In the genomic region with DNA sequence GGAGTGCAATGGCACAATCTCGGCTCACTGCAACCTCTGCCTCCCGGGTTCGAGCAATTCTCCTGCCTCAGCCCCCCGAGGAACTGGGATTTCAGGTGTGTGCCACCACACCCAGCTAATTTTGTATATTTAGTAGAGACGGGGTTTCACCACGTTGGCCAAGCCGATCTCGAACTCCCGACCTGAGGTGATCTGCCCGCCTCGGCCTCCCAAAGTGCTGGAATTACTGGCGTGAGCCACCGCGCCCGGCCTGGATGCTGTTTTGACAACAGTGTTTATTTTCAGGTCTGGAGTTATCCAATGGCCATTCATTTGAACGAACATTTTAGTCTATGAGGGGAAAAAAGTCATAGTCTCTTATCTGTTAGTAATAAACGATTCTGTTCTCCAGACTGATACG, we compare ENCODE assay signal across 8 cellular contexts. TPM values are rescaled to one million over a fixed set of nuclear protein-coding genes. Genes with fewer than 3 reads are reported as not detected.
DNase-seq lines count a peak whose midpoint lies in the region; ATAC-seq and TF ChIP-seq lines count a peak whose summit lies in the region.
"Not testable (repeated sequence)": the region's sequence is repeated elsewhere in the genome, so short reads cannot be mapped to it uniquely, and the experiment has no call there.

No MANE protein-coding gene starts in this region.

- H3K4me3 ChIP-seq in NT2/D1 (ENCODE audit: insufficient read length, low read depth) (peak overlapping the region; percentile 84), adipocyte (ENCODE audit: low read length) (peak overlapping the region; percentile 84), endocrine pancreas (ENCODE audit: control insufficient read depth, insufficient read depth, low read length) (peak overlapping the region; percentile 79), osteoblast (ENCODE audit: insufficient read depth, low read length) (peak overlapping the region; percentile 86), subcutaneous abdominal adipose tissue (ENCODE audit: low read depth in 1 of 5, low read length in 5 of 5) (peak overlapping the region in 2 of 5 donors; percentile 75 to 87)

- H3K4me1 ChIP-seq in NT2/D1 (ENCODE audit: insufficient read depth, insufficient read length); adipocyte (ENCODE audit: control insufficient read depth, insufficient read depth, low read length); endocrine pancreas (ENCODE audit: control insufficient read depth, insufficient read depth, low read length); osteoblast (ENCODE audit: insufficient read depth, low read length): not testable (repeated sequence)
- H3K4me1 ChIP-seq in subcutaneous abdominal adipose tissue (ENCODE audit: control insufficient read depth in 5 of 5, insufficient read depth in 5 of 5, low read length in 5 of 5), result peaks cover 0 to 19% (median 14%) of the 10 kb centered on the region in 5 donors

- H3K27me3 Mint-ChIP-seq in CD4-positive, alpha-beta T cell, result peaks cover 34% of the 10 kb centered on the region
- H3K27me3 Mint-ChIP-seq in mesothelial cell of epicardium (ENCODE audit: low read depth), result not testable (repeated sequence)

- intact Hi-C loops in CD4-positive, alpha-beta T cell (cut with DNase I, micrococcal nuclease); left ventricle myocardium superior (cut with micrococcal nuclease): not testable (repeated sequence)

- H3K27ac Mint-ChIP-seq in CD4-positive, alpha-beta T cell, result not testable (repeated sequence)
- peak overlapping the region; percentile 94 for H3K27ac Mint-ChIP-seq in mesothelial cell of epicardium

- POLR2A ChIA-PET in CD4-positive, alpha-beta T cell (lab: Charles Lee), result not testable (repeated sequence)

- not testable (repeated sequence) for H3K9me3 ChIP-seq in CD4-positive, alpha-beta T cell (ENCODE audit: control insufficient read depth, low read length); NT2/D1 (ENCODE audit: insufficient read depth, low read length); adipocyte (ENCODE audit: control insufficient read depth, low read length); endocrine pancreas (ENCODE audit: control insufficient read depth, low read length); osteoblast (ENCODE audit: low read depth, low read length); subcutaneous abdominal adipose tissue (ENCODE audit: control insufficient read depth in 5 of 5, low read length in 5 of 5)

- H3K27ac ChIP-seq in CD4-positive, alpha-beta T cell (ENCODE audit: low read depth, low read length); osteoblast (ENCODE audit: low read depth, low read length): not testable (repeated sequence)
- H3K27ac ChIP-seq in subcutaneous abdominal adipose tissue (ENCODE audit: low read depth, low read length), result peak overlapping the region; percentile 4

- not testable (repeated sequence) for H3K9me3 Mint-ChIP-seq in CD4-positive, alpha-beta T cell; mesothelial cell of epicardium

- peak overlapping the region; percentile 64 for H2AFZ ChIP-seq in osteoblast (ENCODE audit: low read length)

- H3K36me3 ChIP-seq in NT2/D1 (ENCODE audit: insufficient read depth, insufficient read length, low read length), result peaks cover 48% of the 10 kb centered on the region
- H3K36me3 ChIP-seq in adipocyte (ENCODE audit: control insufficient read depth, insufficient read depth, low read length, severe bottlenecking); endocrine pancreas (ENCODE audit: control insufficient read depth, insufficient read depth, low read length); subcutaneous abdominal adipose tissue (ENCODE audit: control insufficient read depth in 5 of 5, insufficient read depth in 5 of 5, low read length in 5 of 5): not testable (repeated sequence)
- peaks cover 18% of the 10 kb centered on the region for H3K36me3 ChIP-seq in osteoblast (ENCODE audit: insufficient read depth, low read length)

- H3K4me1 Mint-ChIP-seq in CD4-positive, alpha-beta T cell (ENCODE audit: low read depth), result not testable (repeated sequence)
- H3K4me1 Mint-ChIP-seq in mesothelial cell of epicardium, result peaks cover 34% of the 10 kb centered on the region

- ATAC-seq in CD4-positive, alpha-beta T cell (ENCODE audit: poor library complexity); left ventricle myocardium superior: not testable (repeated sequence)

- peaks cover 19% of the 10 kb centered on the region for H3K27me3 ChIP-seq in CD4-positive, alpha-beta T cell (ENCODE audit: control insufficient read depth, insufficient read depth, low read length)
- H3K27me3 ChIP-seq in NT2/D1 (ENCODE audit: insufficient read depth, insufficient read length); adipocyte (replicated peaks; ENCODE audit: control insufficient read depth, insufficient read depth, low read length); endocrine pancreas (ENCODE audit: control insufficient read depth, insufficient read depth, low read length); osteoblast (ENCODE audit: insufficient read depth, low read length); subcutaneous abdominal adipose tissue (ENCODE audit: control insufficient read depth in 5 of 5, insufficient read depth in 4 of 5, low read length in 5 of 5): not testable (repeated sequence)

- peak overlapping the region; percentile 80 for H3K4me2 ChIP-seq in osteoblast (ENCODE audit: insufficient read depth, low read length)

- not testable (repeated sequence) for H3K36me3 Mint-ChIP-seq in CD4-positive, alpha-beta T cell (ENCODE audit: low read depth)
- H3K36me3 Mint-ChIP-seq in mesothelial cell of epicardium, result peaks cover 35% of the 10 kb centered on the region

- H4K20me1 ChIP-seq in osteoblast (ENCODE audit: insufficient read depth, low read length), result not testable (repeated sequence)

- H3K79me2 ChIP-seq in osteoblast (ENCODE audit: insufficient read depth, low read length), result not testable (repeated sequence)

- TF ChIP-seq CTCF in CD4-positive, alpha-beta T cell (IDR thresholded peaks at IDR 0.05); mesothelial cell of epicardium (IDR thresholded peaks at IDR 0.05; ENCODE audit: unreplicated experiment); osteoblast (IDR thresholded peaks at IDR 0.05; ENCODE audit: extremely low read depth, low read depth, low read length): not testable (repeated sequence)

- H3K4me3 Mint-ChIP-seq in CD4-positive, alpha-beta T cell, result peak overlapping the region; percentile 35
- H3K4me3 Mint-ChIP-seq in mesothelial cell of epicardium, result peak overlapping the region; percentile 82

- H3K9ac ChIP-seq in NT2/D1 (ENCODE audit: insufficient read length, low read depth) (peak overlapping the region; percentile 95), adipocyte (ENCODE audit: low read length) (peak overlapping the region; percentile 84), endocrine pancreas (ENCODE audit: control insufficient read depth, insufficient read depth, low read length) (peak overlapping the region; percentile 78)
- not testable (repeated sequence) for H3K9ac ChIP-seq in subcutaneous abdominal adipose tissue (ENCODE audit: low read length in 5 of 5)

- not testable (repeated sequence) for DNase-seq in CD4-positive, alpha-beta T cell; NT2/D1 (ENCODE audit: low read depth, low spot score); adipocyte (ENCODE audit: low read depth); mesothelial cell of epicardium (ENCODE audit: low spot score in 2 of 2, unreplicated experiment in 2 of 2)
- peak; percentile 49 for DNase-seq in left ventricle myocardium superior
- peak; percentile 43 for DNase-seq in osteoblast (ENCODE audit: insufficient read length, low spot score, missing footprints)

- CTCF ChIA-PET in CD4-positive, alpha-beta T cell (lab: Charles Lee), result not testable (repeated sequence)

RNA-seq across cellular contexts. Expression of a gene that starts 1.4 kb away (rescaled TPM):
- under 1 TPM; 0.20 to 0.33 TPM for total RNA-seq in CD4-positive, alpha-beta T cell
- 56.3 TPM for total RNA-seq in left ventricle myocardium superior
- 31.1 to 36.0 TPM (median 31.4 TPM) in 3 replicates for total RNA-seq in mesothelial cell of epicardium
- 25.0 and 29.2 TPM in 2 replicates for total RNA-seq in osteoblast

Comparison
In these comparisons a context has a peak if more than half of its experiments do, and no peak if none do; other contexts are left out.
1. RNA of a gene that starts 1.4 kb away (total RNA-seq): 56.3 TPM in left ventricle myocardium superior (single experiment), 31.1 to 36.0 TPM in mesothelial cell of epicardium and 25.0 to 29.2 TPM in osteoblast; 0.20 to 0.33 TPM in CD4-positive, alpha-beta T cell; every median in the first group is over 10 times any median in the second.